Comparison of ENCODE assay signal across 27 cellular contexts in genomic region chr22:27603823-27604190, GRCh38.
DNase-seq lines count a peak whose midpoint lies in the region; ATAC-seq, FAIRE-seq and TF ChIP-seq lines count a peak whose summit lies in the region.
"Had no signal": no experiment of that assay in that cellular context is flagged by ENCODE, and none has a peak within 500 bp of the region (broad histone marks: within the 10 kb centered on the region; RNA-seq: fewer than 3 reads in every experiment).

No MANE protein-coding gene starts in this region.

- no peak for TF ChIP-seq EP300 in H1 (IDR thresholded peaks at IDR 0.05; ENCODE audit: borderline replicate concordance in 1 of 2, low read depth in 2 of 2, low read length in 2 of 2)

- H3K27ac ChIP-seq in H1 (ENCODE audit: low read depth, low read length) = no peak overlapping the region
- peak overlapping the region; percentile 3 for H3K27ac ChIP-seq in neuronal stem cell (replicated peaks; ENCODE audit: low read length)
- H3K27ac ChIP-seq: HL-60, psoas muscle, SJCRH30 had no signal

- no peak overlapping the region for H2BK20ac ChIP-seq in H1 (ENCODE audit: low read length)

- DNase-seq in AG08396 (ENCODE audit: low spot score) = peak; percentile 37
- DNase-seq in adipocyte (ENCODE audit: low read depth) = peak; percentile 41
- no peak for DNase-seq in H1 (ENCODE audit: low read depth in 1 of 2, low spot score in 2 of 2)
- DNase-seq in neuronal stem cell (ENCODE audit: low spot score) = no peak
- DNase-seq in Calu3 = no peak
- DNase-seq in NK-92 (lab: John Stamatoyannopoulos, UW; ENCODE audit: unreplicated experiment) = no peak
- no peak for DNase-seq in NCI-H345 treated with DMSO at 0.1 percent for 48 hours (lab: John Stamatoyannopoulos, UW; ENCODE audit: unreplicated experiment)
- DNase-seq: activated CD8-positive, alpha-beta memory T cell treated with anti-CD3 and anti-CD28 coated beads for 24 hours; activated naive CD8-positive, alpha-beta T cell treated with anti-CD3 and anti-CD28 coated beads, Interleukin-2, amount 10 ng/mL, durations not matched to agents 7 days and 5 days; CD4-positive, CD25-positive, alpha-beta regulatory T cell; cerebellar nuclear complex; DMS53; effector memory CD8-positive, alpha-beta T cell; glutamatergic neuron; naive thymus-derived CD8-positive, alpha-beta T cell; NCI-H748 treated with DMSO at 0.1 percent for 48 hours; PC-3; psoas muscle; SJCRH30; stimulated activated CD4-positive, alpha-beta T cell treated with anti-CD3 and anti-CD28 coated beads, Interleukin-4, amount 100 ng/mL, for 4 hours had no signal

- peaks cover 45% of the 10 kb centered on the region for H3K27me3 Mint-ChIP-seq in Calu3 (ENCODE audit: unreplicated experiment)
- H3K27me3 Mint-ChIP-seq: CD4-positive, CD25-positive, alpha-beta regulatory T cell had no signal

- H4K5ac ChIP-seq in H1 (ENCODE audit: insufficient read length, low read depth, low read length) = no peak overlapping the region

- H3K27me3 ChIP-seq in adipocyte (replicated peaks; ENCODE audit: control insufficient read depth, insufficient read depth, low read length) (peaks cover 25% of the 10 kb centered on the region), H1 (replicated peaks in 1 of 4; ENCODE audit: control insufficient read depth in 3 of 4, extremely low read depth in 1 of 4, insufficient read depth in 3 of 4, low read length in 3 of 4) (0 out of 7 replicates have a peak, but pooled peaks cover 0 to 2% (median 0%) of the 10 kb centered on the region in 4 experiments), neuronal stem cell (ENCODE audit: control insufficient read depth in 3 of 3, insufficient read depth in 3 of 3, low read depth in 1 of 3, low read length in 3 of 3) (no peaks in the 10 kb centered on the region)
- H3K27me3 ChIP-seq: SJCRH30 had no signal

- H3K18ac ChIP-seq in H1 (ENCODE audit: extremely low read depth, low read length) (no peak overlapping the region), neuronal stem cell (ENCODE audit: low read length) (peak overlapping the region; percentile 79)

- no peak for TF ChIP-seq POLR2A in H1 (IDR thresholded peaks at IDR 0.05; ENCODE audit: control extremely low read depth in 1 of 2, low read depth in 2 of 2, low read length in 2 of 2)

- no peaks in the 10 kb centered on the region for H3K36me3 Mint-ChIP-seq in Calu3 (ENCODE audit: insufficient read depth, unreplicated experiment)
- H3K36me3 Mint-ChIP-seq: activated naive CD8-positive, alpha-beta T cell treated with anti-CD3 and anti-CD28 coated beads, Interleukin-2, amount 10 ng/mL, durations not matched to agents 7 days and 5 days; CD4-positive, CD25-positive, alpha-beta regulatory T cell; IgD-negative memory B cell; naive thymus-derived CD8-positive, alpha-beta T cell had no signal

- POLR2A ChIA-PET in H1 (lab: Charles Lee; ENCODE audit: partially characterized antibody) = no interaction called here

- peak in 1 of 2 experiments; percentile 14; a peak in 1 of 4 replicates for TF ChIP-seq RAD21 in H1 (IDR thresholded peaks at IDR 0.05 in 1 of 2, conservative IDR thresholded peaks at IDR 0.05 in 1 of 2; ENCODE audit: low read depth in 2 of 2, low read length in 2 of 2)

- no peak overlapping the region for H3K4me3 Mint-ChIP-seq in Calu3 (ENCODE audit: low read depth, unreplicated experiment)
- H3K4me3 Mint-ChIP-seq: activated naive CD8-positive, alpha-beta T cell treated with anti-CD3 and anti-CD28 coated beads, Interleukin-2, amount 10 ng/mL, durations not matched to agents 7 days and 5 days; activated T-helper 1 cell treated with anti-CD3 and anti-CD28 coated beads, Interleukin-12 subunit alpha, Interleukin-12 subunit beta, Interleukin-2, Interleukin-4 antibody, amounts not matched to agents 30 ng/mL and 10 ng/mL and 1 ng/mL, durations not matched to agents 14 hours and 24 hours and 36 hours; CD4-positive, CD25-positive, alpha-beta regulatory T cell; effector memory CD8-positive, alpha-beta T cell; IgD-negative memory B cell; naive thymus-derived CD8-positive, alpha-beta T cell had no signal

- H3K9me3 ChIP-seq in adipocyte (ENCODE audit: control insufficient read depth, low read length) (peaks cover 7% of the 10 kb centered on the region), H1 (ENCODE audit: insufficient read depth in 2 of 2, low read depth in 1 of 2, low read length in 1 of 2) (no peaks in the 10 kb centered on the region), neuronal stem cell (replicated peaks in 1 of 2; ENCODE audit: control insufficient read depth in 2 of 2, insufficient read depth in 1 of 2, low read depth in 1 of 2, low read length in 2 of 2) (no peaks in the 10 kb centered on the region)
- H3K9me3 ChIP-seq: HAP-1, psoas muscle, SJCRH30 had no signal

- H3K9ac ChIP-seq in adipocyte (ENCODE audit: low read length) (no peak overlapping the region), H1 (replicated peaks in 1 of 4; ENCODE audit: extremely low read depth in 1 of 4, low read depth in 3 of 4, low read length in 3 of 4) (no peak overlapping the region), neuronal stem cell (ENCODE audit: low read depth, low read length, poor library complexity) (no peak overlapping the region)

- H3K56ac ChIP-seq in H1 (replicated peaks; ENCODE audit: insufficient read length, low read depth, low read length) = no peak overlapping the region

- H4K91ac ChIP-seq in H1 (replicated peaks; ENCODE audit: insufficient read length, low read length) (no peak overlapping the region), neuronal stem cell (ENCODE audit: low read depth, low read length, poor library complexity) (no peak overlapping the region)

- H3K4me1 ChIP-seq in adipocyte (ENCODE audit: control insufficient read depth, insufficient read depth, low read length) (peaks cover 5% of the 10 kb centered on the region), H1 (replicated peaks in 1 of 4; ENCODE audit: control insufficient read depth in 3 of 4, insufficient read depth in 4 of 4, low read length in 3 of 4) (peaks cover 0 to 4% (median 1%) of the 10 kb centered on the region in 4 experiments; a peak in 3 of 7 replicates), neuronal stem cell (ENCODE audit: control insufficient read depth in 2 of 2, insufficient read depth in 1 of 2, low read depth in 1 of 2, low read length in 2 of 2) (peaks cover 8 to 18% of the 10 kb centered on the region in 2 donors)
- H3K4me1 ChIP-seq: psoas muscle had no signal

- CTCF ChIA-PET in H1 (lab: Charles Lee; ENCODE audit: partially characterized antibody) (interaction anchor here (0.8 to 2.2 kb wide), 8 partner anchors 9 to 582 kb away, joined by 3 to 8 read pairs (median 3); no protein-coding TSS in a partner anchor), Calu3 (lab: Charles Lee) (no interaction called here)

- no peaks in the 10 kb centered on the region for H3K36me3 ChIP-seq in adipocyte (ENCODE audit: control insufficient read depth, insufficient read depth, low read length, severe bottlenecking)
- H3K36me3 ChIP-seq in H1 (ENCODE audit: control insufficient read depth in 2 of 4, insufficient read depth in 4 of 4, low read length in 3 of 4) = no peaks in the 10 kb centered on the region
- H3K36me3 ChIP-seq in neuronal stem cell (replicated peaks in 1 of 2; ENCODE audit: control insufficient read depth in 2 of 2, insufficient read depth in 2 of 2, low read length in 2 of 2) = no peaks in the 10 kb centered on the region
- H3K36me3 ChIP-seq: HAP-1, SJCRH30 had no signal

- intact Hi-C loops in Calu3 (cut with micrococcal nuclease; ENCODE audit: unreplicated experiment) = no loop called here

- H2BK120ac ChIP-seq in H1 (replicated peaks; ENCODE audit: low read depth, low read length) (no peak overlapping the region), neuronal stem cell (ENCODE audit: low read depth, low read length) (peak overlapping the region; percentile 48)

- ATAC-seq in GM19463 (IDR thresholded peaks at IDR 0.05; ENCODE audit: unreplicated experiment) = no peak
- ATAC-seq: activated CD4-positive, CD25-positive, alpha-beta regulatory T cell treated with anti-CD3 and anti-CD28 coated beads, Interleukin-2, amount 50 U/mL, for 24 hours; effector memory CD8-positive, alpha-beta T cell; naive thymus-derived CD8-positive, alpha-beta T cell; PC-3 had no signal

- H3K4me1 Mint-ChIP-seq in Calu3 (ENCODE audit: low read depth, unreplicated experiment) = no peaks in the 10 kb centered on the region
- H3K4me1 Mint-ChIP-seq: activated naive CD8-positive, alpha-beta T cell treated with anti-CD3 and anti-CD28 coated beads, Interleukin-2, amount 10 ng/mL, durations not matched to agents 7 days and 5 days; CD4-positive, CD25-positive, alpha-beta regulatory T cell; IgD-negative memory B cell; naive thymus-derived CD8-positive, alpha-beta T cell had no signal

- H2BK12ac ChIP-seq in H1 (ENCODE audit: low read depth, low read length) = 0 out of 2 replicates have a peak overlapping the region, but pooled peaks have one; percentile 39
- H2BK12ac ChIP-seq in neuronal stem cell (ENCODE audit: low read length) = peak overlapping the region; percentile 36

- H3K4me2 ChIP-seq in H1 (ENCODE audit: insufficient read depth in 1 of 2, low read depth in 2 of 2, low read length in 2 of 2) (no peak overlapping the region), neuronal stem cell (ENCODE audit: insufficient read depth, low read length, poor library complexity, severe bottlenecking) (no peak overlapping the region)

- H3K9me3 Mint-ChIP-seq in Calu3 (ENCODE audit: low read depth, unreplicated experiment) = no peaks in the 10 kb centered on the region
- H3K9me3 Mint-ChIP-seq: activated T-helper 1 cell treated with anti-CD3 and anti-CD28 coated beads, Interleukin-12 subunit alpha, Interleukin-12 subunit beta, Interleukin-2, Interleukin-4 antibody, amounts not matched to agents 30 ng/mL and 10 ng/mL and 1 ng/mL, durations not matched to agents 14 hours and 24 hours and 36 hours had no signal

- WGBS in H1 (ENCODE audit: extremely low coverage in 1 of 2, insufficient coverage in 1 of 2, insufficient read length in 1 of 2, insufficient replicate concordance in 2 of 2, low coverage in 1 of 2, low lambda C conversion rate in 2 of 2, missing lambda C conversion rate in 1 of 2), 2 experiments = 67% methylated on average over 8 of the region's 8 CpGs; no CpG with 5 or more reads in 1 of the 2 experiments
- WGBS in neuronal stem cell (ENCODE audit: extremely low coverage in 2 of 2, insufficient read length in 2 of 2, insufficient replicate concordance in 1 of 2), 2 donors = no CpG with 5 or more reads among the region's 8 CpGs

- no peak overlapping the region for H3K4me3 ChIP-seq in adipocyte (ENCODE audit: low read length)
- H3K4me3 ChIP-seq in H1 (ENCODE audit: extremely low read depth in 1 of 4, insufficient read depth in 2 of 4, low read depth in 3 of 4, low read length in 4 of 4) = no peak overlapping the region
- peak overlapping the region in 1 of 2 donors; percentile 21 for H3K4me3 ChIP-seq in neuronal stem cell (ENCODE audit: low read length in 2 of 2)
- H3K4me3 ChIP-seq: HAP-1, psoas muscle, SJCRH30 had no signal

- no peaks in the 10 kb centered on the region for H3K79me1 ChIP-seq in H1 (ENCODE audit: low read depth, low read length)
- no peaks in the 10 kb centered on the region for H3K79me1 ChIP-seq in neuronal stem cell (ENCODE audit: low read depth, low read length)

- FAIRE-seq in H1 (lab: Jason Lieb, UNC) = no peak
- FAIRE-seq: GM12892 had no signal

- H2BK5ac ChIP-seq in H1 (ENCODE audit: low read depth, low read length) = peak overlapping the region; percentile 44; the same call in 1 of the 2 replicates
- H2BK5ac ChIP-seq in neuronal stem cell (ENCODE audit: low read length) = peak overlapping the region; percentile 11

- H2AK5ac ChIP-seq in H1 (ENCODE audit: low read depth, low read length) (no peak overlapping the region), neuronal stem cell (ENCODE audit: low read depth, low read length) (no peak overlapping the region)

- 0 out of 2 replicates have a peak overlapping the region, but pooled peaks have one; percentile 26 for H2AFZ ChIP-seq in H1 (ENCODE audit: low read length)
- H2AFZ ChIP-seq in neuronal stem cell (ENCODE audit: low read length) = peak overlapping the region; percentile 74

- no peak overlapping the region for H3K27ac Mint-ChIP-seq in Calu3 (ENCODE audit: unreplicated experiment)
- H3K27ac Mint-ChIP-seq: activated naive CD8-positive, alpha-beta T cell treated with anti-CD3 and anti-CD28 coated beads, Interleukin-2, amount 10 ng/mL, durations not matched to agents 7 days and 5 days; activated T-helper 1 cell treated with anti-CD3 and anti-CD28 coated beads, Interleukin-12 subunit alpha, Interleukin-12 subunit beta, Interleukin-2, Interleukin-4 antibody, amounts not matched to agents 30 ng/mL and 10 ng/mL and 1 ng/mL, durations not matched to agents 14 hours and 24 hours and 36 hours; CD4-positive, CD25-positive, alpha-beta regulatory T cell; effector memory CD8-positive, alpha-beta T cell; IgD-negative memory B cell had no signal

- H3K79me2 ChIP-seq in H1 (ENCODE audit: control insufficient read depth in 1 of 2, insufficient read depth in 2 of 2, low read length in 2 of 2) = no peaks in the 10 kb centered on the region

- no peaks in the 10 kb centered on the region for H3K23me2 ChIP-seq in H1 (ENCODE audit: low read depth, low read length)

- H2BK15ac ChIP-seq in H1 (ENCODE audit: low read length) (no peak overlapping the region), neuronal stem cell (ENCODE audit: low read length) (peak overlapping the region; percentile 50)

- H4K8ac ChIP-seq in H1 (ENCODE audit: extremely low read depth, insufficient read depth, low read length) = peak overlapping the region; percentile 46; the same call in 1 of the 2 replicates
- H4K8ac ChIP-seq in neuronal stem cell (ENCODE audit: low read depth, low read length) = no peak overlapping the region

- H3K23ac ChIP-seq in H1 (ENCODE audit: insufficient read length) = no peak overlapping the region
- H3K23ac ChIP-seq in neuronal stem cell (ENCODE audit: low read depth, low read length, poor library complexity) = no peak overlapping the region

- no TSS peak for BruUV-seq in Calu3 (replicated peaks; lab: Mats Ljungman, UMichigan)

- H4K20me1 ChIP-seq in H1 (replicated peaks in 1 of 2; ENCODE audit: control insufficient read depth in 1 of 2, insufficient read depth in 2 of 2, low read length in 2 of 2) = no peaks in the 10 kb centered on the region

- H3K14ac ChIP-seq in H1 (ENCODE audit: insufficient read length) = no peak overlapping the region
- H3K14ac ChIP-seq in neuronal stem cell (ENCODE audit: low read length) = no peak overlapping the region

- H3K4ac ChIP-seq in H1 (replicated peaks; ENCODE audit: insufficient read length, low read depth, low read length) = no peak overlapping the region
- no peak overlapping the region for H3K4ac ChIP-seq in neuronal stem cell (ENCODE audit: low read length)

- TF ChIP-seq CTCF in H1 (IDR thresholded peaks at IDR 0.05; ENCODE audit: control extremely low read depth in 1 of 3, insufficient read depth in 1 of 3, low read depth in 1 of 3, low read length in 3 of 3) = no peak
- TF ChIP-seq CTCF in Calu3 (IDR thresholded peaks at IDR 0.05; ENCODE audit: unreplicated experiment) = no peak

Comparison
In these comparisons a context has a peak if more than half of its experiments do, and no peak if none do; other contexts are left out.
1. DNase-seq: peak in AG08396 (single experiment) and adipocyte (single experiment); none in H1 (0 of 2), neuronal stem cell (single experiment), Calu3 (single experiment), NK-92 (single experiment) and NCI-H345 treated with DMSO at 0.1 percent for 48 hours (single experiment).